ENCODE assay signal across 17 cellular contexts in the genomic region with DNA sequence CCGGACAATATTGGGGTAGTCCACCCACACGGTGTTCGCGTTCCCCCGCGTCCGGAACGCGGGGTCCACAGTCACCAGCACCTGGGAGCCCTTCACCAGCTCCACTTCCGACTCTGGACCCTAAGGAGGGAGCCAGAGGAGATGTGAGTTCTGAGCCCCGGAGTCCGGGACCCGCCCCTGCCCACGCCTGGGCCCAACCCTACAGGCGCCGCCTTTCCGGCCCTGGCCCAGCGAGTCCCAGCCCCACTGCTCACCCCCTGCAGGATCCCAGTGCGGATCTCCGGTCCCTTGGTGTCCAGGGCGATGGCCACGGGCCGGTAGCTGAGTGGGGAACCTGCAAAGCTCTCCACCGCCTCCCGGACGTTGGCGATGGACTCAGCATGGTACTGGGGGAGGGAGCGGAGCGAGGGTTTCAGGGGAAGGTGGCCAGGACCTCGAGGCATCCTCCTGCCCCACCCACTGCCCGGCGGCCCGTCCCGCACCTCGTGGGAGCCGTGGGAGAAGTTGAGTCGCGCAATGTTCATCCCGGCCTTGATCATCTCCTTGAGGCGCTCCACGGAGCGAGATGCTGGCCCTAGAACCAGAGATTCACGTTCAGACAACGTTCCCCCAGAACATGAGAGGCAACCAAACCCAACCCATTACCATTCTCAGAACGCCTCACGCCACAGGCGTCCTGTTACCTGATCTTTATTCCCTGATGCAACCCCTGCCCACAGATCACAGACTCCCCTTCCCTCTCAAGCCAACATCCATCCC. TPM values are rescaled to one million over a fixed set of nuclear protein-coding genes. Genes with fewer than 3 reads are reported as not detected.
DNase-seq lines count a peak whose midpoint lies in the region; ATAC-seq, FAIRE-seq and TF ChIP-seq lines count a peak whose summit lies in the region.
"Had no signal": no experiment of that assay in that cellular context is flagged by ENCODE, and none has a peak within 500 bp of the region (broad histone marks: within the 10 kb centered on the region; RNA-seq: fewer than 3 reads in every experiment).

No MANE protein-coding gene starts in this region.

- intact Hi-C loops in dorsolateral prefrontal cortex (cut with DNase I) = no loop called here

- peaks cover 47% of the 10 kb centered on the region for H3K27me3 ChIP-seq in HUES6 (ENCODE audit: control insufficient read depth, insufficient read depth, low read length)
- H3K27me3 ChIP-seq in dorsolateral prefrontal cortex = peaks cover 0 to 28% (median 11%) of the 10 kb centered on the region in 45 donors
- peaks cover 18% of the 10 kb centered on the region for H3K27me3 ChIP-seq in keratinocyte (ENCODE audit: control insufficient read depth, extremely low read depth, insufficient read depth, low read length)

- peak overlapping the region; percentile 32 for H3K4me3 Mint-ChIP-seq in stimulated activated effector memory CD8-positive, alpha-beta T cell treated with anti-CD3 and anti-CD28 coated beads, Interleukin-12 subunit alpha, Interleukin-12 subunit beta, amount 100 ng/mL, for 72 hours
- no peak overlapping the region for H3K4me3 Mint-ChIP-seq in HFFc6
- H3K4me3 Mint-ChIP-seq: activated naive CD4-positive, alpha-beta T cell treated with anti-CD3 and anti-CD28 coated beads, Interleukin-2, amount 50 U/mL, for 24 hours; CD8-positive, alpha-beta T cell; central memory CD8-positive, alpha-beta T cell had no signal

- peaks cover 6% of the 10 kb centered on the region for H3K4me1 Mint-ChIP-seq in stimulated activated effector memory CD8-positive, alpha-beta T cell treated with anti-CD3 and anti-CD28 coated beads, Interleukin-12 subunit alpha, Interleukin-12 subunit beta, amount 100 ng/mL, for 72 hours
- no peaks in the 10 kb centered on the region for H3K4me1 Mint-ChIP-seq in HFFc6 (ENCODE audit: low read depth)

- no peaks in the 10 kb centered on the region for H3K79me2 ChIP-seq in keratinocyte (ENCODE audit: control insufficient read depth, insufficient read depth, low read length)

- H3K9me3 Mint-ChIP-seq in stimulated activated effector memory CD8-positive, alpha-beta T cell treated with anti-CD3 and anti-CD28 coated beads, Interleukin-12 subunit alpha, Interleukin-12 subunit beta, amount 100 ng/mL, for 72 hours = no peaks in the 10 kb centered on the region
- no peaks in the 10 kb centered on the region for H3K9me3 Mint-ChIP-seq in HFFc6
- H3K9me3 Mint-ChIP-seq: activated naive CD4-positive, alpha-beta T cell treated with anti-CD3 and anti-CD28 coated beads, Interleukin-2, amount 50 U/mL, for 24 hours; CD8-positive, alpha-beta T cell; central memory CD8-positive, alpha-beta T cell had no signal

- peak; percentile 54 for ATAC-seq in stimulated activated effector memory CD8-positive, alpha-beta T cell treated with anti-CD3 and anti-CD28 coated beads, Interleukin-12 subunit alpha, Interleukin-12 subunit beta, amount 100 ng/mL, for 72 hours
- no peak for ATAC-seq in HG02642 (IDR thresholded peaks at IDR 0.05; ENCODE audit: poor library complexity, unreplicated experiment)
- ATAC-seq: CD8-positive, alpha-beta T cell; SK-N-SH treated with all-trans-retinoic acid at 6 μM for 48 hours had no signal

- TF ChIP-seq CTCF in dorsolateral prefrontal cortex (IDR thresholded peaks at IDR 0.05 in 54 of 56, conservative IDR thresholded peaks at IDR 0.05 in 2 of 56; ENCODE audit: low read depth in 1 of 56, partially characterized antibody in 56 of 56) = no peak
- TF ChIP-seq CTCF in keratinocyte (optimal IDR thresholded peaks at IDR 0.05 in 1 of 3, IDR thresholded peaks at IDR 0.05 in 1 of 3, conservative IDR thresholded peaks at IDR 0.05 in 1 of 3; ENCODE audit: extremely low read depth in 1 of 3, insufficient read depth in 2 of 3, low read length in 3 of 3) = no peak
- no peak for TF ChIP-seq CTCF in HFFc6 (IDR thresholded peaks at IDR 0.05)

- H3K9me1 ChIP-seq in keratinocyte (ENCODE audit: control insufficient read depth, extremely low read depth, insufficient read depth, low read length) = no peaks in the 10 kb centered on the region

- peak overlapping the region; percentile 60 for H3K4me2 ChIP-seq in keratinocyte (ENCODE audit: control insufficient read depth, extremely low read depth, insufficient read depth, low read depth, low read length)

- peaks cover 45% of the 10 kb centered on the region for H3K27me3 Mint-ChIP-seq in HFFc6 (ENCODE audit: insufficient read depth)

- H3K36me3 Mint-ChIP-seq in stimulated activated effector memory CD8-positive, alpha-beta T cell treated with anti-CD3 and anti-CD28 coated beads, Interleukin-12 subunit alpha, Interleukin-12 subunit beta, amount 100 ng/mL, for 72 hours = no peaks in the 10 kb centered on the region
- no peaks in the 10 kb centered on the region for H3K36me3 Mint-ChIP-seq in HFFc6 (ENCODE audit: low read depth)
- H3K36me3 Mint-ChIP-seq: activated naive CD4-positive, alpha-beta T cell treated with anti-CD3 and anti-CD28 coated beads, Interleukin-2, amount 50 U/mL, for 24 hours; CD8-positive, alpha-beta T cell had no signal

- dilution Hi-C loops in keratinocyte (cut with MboI; ENCODE audit: extremely low pct_ligation_motif_present, low sequenced_read_pairs) = no loop called here

- no peaks in the 10 kb centered on the region for H3K36me3 ChIP-seq in HUES6 (ENCODE audit: control insufficient read depth, insufficient read depth, low read length)
- no peaks in the 10 kb centered on the region for H3K36me3 ChIP-seq in keratinocyte (ENCODE audit: control insufficient read depth in 2 of 2, extremely low read depth in 1 of 2, insufficient read depth in 2 of 2, low read length in 2 of 2)
- H3K36me3 ChIP-seq: HAP-1 had no signal

- no peak overlapping the region for H3K27ac Mint-ChIP-seq in stimulated activated effector memory CD8-positive, alpha-beta T cell treated with anti-CD3 and anti-CD28 coated beads, Interleukin-12 subunit alpha, Interleukin-12 subunit beta, amount 100 ng/mL, for 72 hours
- H3K27ac Mint-ChIP-seq in HFFc6 = no peak overlapping the region
- H3K27ac Mint-ChIP-seq: CD8-positive, alpha-beta T cell had no signal

- peak overlapping the region; percentile 80 for H3K4me3 ChIP-seq in HUES6 (ENCODE audit: low read depth, low read length)
- peak overlapping the region in 50 of 59 donors; percentile 3 to 64 (median 40) for H3K4me3 ChIP-seq in dorsolateral prefrontal cortex
- H3K4me3 ChIP-seq in keratinocyte (ENCODE audit: control insufficient read depth in 2 of 3, extremely low read depth in 1 of 3, insufficient read depth in 2 of 3, low read depth in 1 of 3, low read length in 3 of 3) = peak overlapping the region in 1 of 3 experiments; percentile 33
- H3K4me3 ChIP-seq: HAP-1 had no signal

- H3K9me3 ChIP-seq in HUES6 (ENCODE audit: control insufficient read depth, insufficient read depth, low read depth, low read length) = no peaks in the 10 kb centered on the region
- no peaks in the 10 kb centered on the region for H3K9me3 ChIP-seq in keratinocyte (ENCODE audit: control insufficient read depth, low read depth, low read length)
- H3K9me3 ChIP-seq: HAP-1 had no signal

- H3K27ac ChIP-seq in HUES6 (ENCODE audit: low read depth, low read length) (no peak overlapping the region), dorsolateral prefrontal cortex (no peak overlapping the region), keratinocyte (ENCODE audit: control insufficient read depth, insufficient read depth, low read length) (no peak overlapping the region)
- H3K27ac ChIP-seq: VCaP had no signal

- FAIRE-seq in keratinocyte (lab: Jason Lieb, UNC) = no peak
- FAIRE-seq: GM18507 had no signal

- DNase-seq in dorsolateral prefrontal cortex (peak in 1 of 10 donors; percentile 12), keratinocyte (ENCODE audit: low read depth, low spot score) (no peak), HFFc6 (no peak), NCI-H1105 (lab: John Stamatoyannopoulos, UW) (no peak)
- DNase-seq in stimulated activated effector memory CD8-positive, alpha-beta T cell treated with anti-CD3 and anti-CD28 coated beads, Interleukin-12 subunit alpha, Interleukin-12 subunit beta, amount 100 ng/mL, for 72 hours (ENCODE audit: low spot score in 2 of 2) = no peak
- DNase-seq: CD8-positive, alpha-beta T cell; erythroblast had no signal

- peak overlapping the region; percentile 63 for H2AFZ ChIP-seq in keratinocyte (ENCODE audit: control insufficient read depth, low read length)

- H3K9ac ChIP-seq in HUES6 (ENCODE audit: low read length) (peak overlapping the region; percentile 10), keratinocyte (ENCODE audit: control insufficient read depth, extremely low read depth, insufficient read depth, low read length) (no peak overlapping the region)

- H3K4me1 ChIP-seq in HUES6 (ENCODE audit: control insufficient read depth, insufficient read depth, low read length) (0 out of 2 replicates have a peak, but pooled peaks cover 9% of the 10 kb centered on the region), keratinocyte (ENCODE audit: control insufficient read depth, extremely low read depth, insufficient read depth, low read length) (peaks cover 12% of the 10 kb centered on the region)
- H3K4me1 ChIP-seq: HAP-1 had no signal

- no peaks in the 10 kb centered on the region for H4K20me1 ChIP-seq in keratinocyte (ENCODE audit: control insufficient read depth, extremely low read depth, insufficient read depth, low read length)

RNA-seq across cellular contexts. Expression of gene PKLR, which starts 5.9 kb away (rescaled TPM):
- total RNA-seq in dorsolateral prefrontal cortex = 1 to 10 TPM in 16 of 120 experiments, under 1 TPM in 86, not detected in 18; 0.17 to 2.2 (median 0.52) TPM
- polyA plus RNA-seq in keratinocyte = 0.03 to 0.04 TPM in 2 of 3 replicates, not detected in the other
- polyA plus RNA-seq in keratinocyte (2011; ENCODE audit: low read depth) = not detected
- 0.03 and 0.05 TPM in 2 replicates for polyA plus RNA-seq in keratinocyte (2011; cell fraction: cytosol; rRNA removed)
- polyA plus RNA-seq in keratinocyte (2011; cell fraction: nucleus; rRNA removed) = 0.05 TPM in 1 of 2 replicates, not detected in the other
- polyA plus RNA-seq in keratinocyte (2012; ENCODE audit: low replicate concordance) = 0.11 TPM in 1 of 2 replicates, not detected in the other
- polyA minus RNA-seq in keratinocyte = 0.06 TPM in 1 of 3 replicates, not detected in the others
- not detected for polyA minus RNA-seq in keratinocyte (2011; cell fraction: cytosol; rRNA and poly(A)+ RNA removed)
- not detected in 2 replicates for polyA minus RNA-seq in keratinocyte (2011; cell fraction: nucleus; rRNA and poly(A)+ RNA removed)
- total RNA-seq in HFFc6 (2021; fragmentation: NEBNext Ultra II Directional; extraction: Animal tissue kit (Norgen Biotek cat#: 25700)) = not detected
- total RNA-seq: CD8-positive, alpha-beta T cell; G401; pulmonary artery endothelial cell had no signal

RNA-seq across cellular contexts. Expression of gene FDPS, which starts 13.3 kb away (rescaled TPM):
- 100 to 1,000 TPM in 104 of 120 experiments, 10 to 100 TPM in 16; 72.8 to 199 (median 118) TPM for total RNA-seq in dorsolateral prefrontal cortex
- 669 to 898 TPM (median 821 TPM) in 3 replicates for polyA plus RNA-seq in keratinocyte
- polyA plus RNA-seq in keratinocyte (2011; ENCODE audit: low read depth) = 124 TPM
- polyA plus RNA-seq in keratinocyte (2011; cell fraction: cytosol; rRNA removed) = 608 and 610 TPM in 2 replicates
- polyA plus RNA-seq in keratinocyte (2011; cell fraction: nucleus; rRNA removed) = 923 and 1,085 TPM in 2 replicates
- 213 and 963 TPM in 2 replicates for polyA plus RNA-seq in keratinocyte (2012; ENCODE audit: low replicate concordance)
- polyA minus RNA-seq in keratinocyte = 315 to 366 TPM (median 363 TPM) in 3 replicates
- 264 TPM for polyA minus RNA-seq in keratinocyte (2011; cell fraction: cytosol; rRNA and poly(A)+ RNA removed)
- 237 and 276 TPM in 2 replicates for polyA minus RNA-seq in keratinocyte (2011; cell fraction: nucleus; rRNA and poly(A)+ RNA removed)
- total RNA-seq in HFFc6 (2021; fragmentation: NEBNext Ultra II Directional; extraction: Animal tissue kit (Norgen Biotek cat#: 25700)) = 100 to 1,000 TPM; 117 to 147 (median 127) TPM

RNA-seq across cellular contexts. Expression of gene HCN3, which starts 18.1 kb away (rescaled TPM):
- total RNA-seq in dorsolateral prefrontal cortex = 10 to 100 TPM in 94 of 120 experiments, 1 to 10 TPM in 26; 6.0 to 24.1 (median 11.7) TPM
- 2.9 to 4.8 TPM (median 3.0 TPM) in 3 replicates for polyA plus RNA-seq in keratinocyte
- 1.3 TPM for polyA plus RNA-seq in keratinocyte (2011; ENCODE audit: low read depth)
- polyA plus RNA-seq in keratinocyte (2011; cell fraction: cytosol; rRNA removed) = 1.4 and 1.5 TPM in 2 replicates
- 19.9 and 21.8 TPM in 2 replicates for polyA plus RNA-seq in keratinocyte (2011; cell fraction: nucleus; rRNA removed)
- polyA plus RNA-seq in keratinocyte (2012; ENCODE audit: low replicate concordance) = 1.2 and 1.9 TPM in 2 replicates
- polyA minus RNA-seq in keratinocyte = 4.9 to 6.6 TPM (median 5.9 TPM) in 3 replicates
- polyA minus RNA-seq in keratinocyte (2011; cell fraction: cytosol; rRNA and poly(A)+ RNA removed) = 1.9 TPM
- polyA minus RNA-seq in keratinocyte (2011; cell fraction: nucleus; rRNA and poly(A)+ RNA removed) = 3.4 and 5.6 TPM in 2 replicates
- 1 to 10 TPM; 1.3 to 1.6 (median 1.5) TPM for total RNA-seq in HFFc6 (2021; fragmentation: NEBNext Ultra II Directional; extraction: Animal tissue kit (Norgen Biotek cat#: 25700))

RNA-seq across cellular contexts. Expression of gene CLK2, which starts 22.1 kb away (rescaled TPM):
- total RNA-seq in dorsolateral prefrontal cortex = 10 to 100 TPM; 24.7 to 58.5 (median 39.4) TPM
- 42.1 to 45.3 TPM (median 43.1 TPM) in 3 replicates for polyA plus RNA-seq in keratinocyte
- 20.3 TPM for polyA plus RNA-seq in keratinocyte (2011; ENCODE audit: low read depth)
- 14.0 and 15.8 TPM in 2 replicates for polyA plus RNA-seq in keratinocyte (2011; cell fraction: cytosol; rRNA removed)
- 141 and 160 TPM in 2 replicates for polyA plus RNA-seq in keratinocyte (2011; cell fraction: nucleus; rRNA removed)
- polyA plus RNA-seq in keratinocyte (2012; ENCODE audit: low replicate concordance) = 23.4 and 26.4 TPM in 2 replicates
- 26.4 to 66.1 TPM (median 42.9 TPM) in 3 replicates for polyA minus RNA-seq in keratinocyte
- polyA minus RNA-seq in keratinocyte (2011; cell fraction: cytosol; rRNA and poly(A)+ RNA removed) = 20.3 TPM
- 24.1 and 33.3 TPM in 2 replicates for polyA minus RNA-seq in keratinocyte (2011; cell fraction: nucleus; rRNA and poly(A)+ RNA removed)
- total RNA-seq in HFFc6 (2021; fragmentation: NEBNext Ultra II Directional; extraction: Animal tissue kit (Norgen Biotek cat#: 25700)) = 10 to 100 TPM; 24.8 to 32.8 (median 30.0) TPM

RNA-seq across cellular contexts. Expression of gene RUSC1, which starts 25.3 kb away (rescaled TPM):
- total RNA-seq in dorsolateral prefrontal cortex = 100 to 1,000 TPM in 64 of 120 experiments, 10 to 100 TPM in 56; 35.9 to 141 (median 101) TPM
- 32.4 to 40.3 TPM (median 32.8 TPM) in 3 replicates for polyA plus RNA-seq in keratinocyte
- polyA plus RNA-seq in keratinocyte (2011; ENCODE audit: low read depth) = 6.3 TPM
- polyA plus RNA-seq in keratinocyte (2011; cell fraction: cytosol; rRNA removed) = 30.5 and 36.2 TPM in 2 replicates
- 61.0 and 78.5 TPM in 2 replicates for polyA plus RNA-seq in keratinocyte (2011; cell fraction: nucleus; rRNA removed)
- 21.8 and 33.9 TPM in 2 replicates for polyA plus RNA-seq in keratinocyte (2012; ENCODE audit: low replicate concordance)
- polyA minus RNA-seq in keratinocyte = 22.4 to 42.9 TPM (median 29.8 TPM) in 3 replicates
- polyA minus RNA-seq in keratinocyte (2011; cell fraction: cytosol; rRNA and poly(A)+ RNA removed) = 38.6 TPM
- 20.0 and 22.3 TPM in 2 replicates for polyA minus RNA-seq in keratinocyte (2011; cell fraction: nucleus; rRNA and poly(A)+ RNA removed)
- 10 to 100 TPM; 26.6 to 36.0 (median 32.9) TPM for total RNA-seq in HFFc6 (2021; fragmentation: NEBNext Ultra II Directional; extraction: Animal tissue kit (Norgen Biotek cat#: 25700))
